6 cellular contexts compared by ENCODE assay signal in genomic region chr12:6970096-6970527, GRCh38.
DNase-seq lines count a peak whose midpoint lies in the region; ATAC-seq lines count a peak whose summit lies in the region.

No MANE protein-coding gene starts in this region.

- peaks cover 51% of the 10 kb centered on the region for H3K4me1 Mint-ChIP-seq in activated naive CD4-positive, alpha-beta T cell treated with anti-CD3 and anti-CD28 coated beads, Interleukin-2, amount 50 U/mL, for 24 hours
- H3K4me1 Mint-ChIP-seq in activated naive CD8-positive, alpha-beta T cell treated with anti-CD3 and anti-CD28 coated beads, Interleukin-2, amount 50 U/mL, for 24 hours, result peaks cover 75% of the 10 kb centered on the region

- peaks cover 34% of the 10 kb centered on the region for H3K36me3 Mint-ChIP-seq in activated naive CD4-positive, alpha-beta T cell treated with anti-CD3 and anti-CD28 coated beads, Interleukin-2, amount 50 U/mL, for 24 hours
- H3K36me3 Mint-ChIP-seq in activated naive CD8-positive, alpha-beta T cell treated with anti-CD3 and anti-CD28 coated beads, Interleukin-2, amount 50 U/mL, for 24 hours (ENCODE audit: low read depth), result peaks cover 76% of the 10 kb centered on the region

- no peaks in the 10 kb centered on the region for H3K27me3 Mint-ChIP-seq in activated naive CD4-positive, alpha-beta T cell treated with anti-CD3 and anti-CD28 coated beads, Interleukin-2, amount 50 U/mL, for 24 hours
- no peaks in the 10 kb centered on the region for H3K27me3 Mint-ChIP-seq in activated naive CD8-positive, alpha-beta T cell treated with anti-CD3 and anti-CD28 coated beads, Interleukin-2, amount 50 U/mL, for 24 hours

- no peaks in the 10 kb centered on the region for H3K27me3 ChIP-seq in muscle layer of colon (ENCODE audit: control insufficient read depth in 1 of 2, insufficient read depth in 2 of 2, low read length in 2 of 2)

- H3K4me1 ChIP-seq in muscle layer of colon (ENCODE audit: insufficient read depth, low read length), result peaks cover 27% of the 10 kb centered on the region

- peak overlapping the region; percentile 99 for H3K4me3 Mint-ChIP-seq in activated naive CD4-positive, alpha-beta T cell treated with anti-CD3 and anti-CD28 coated beads, Interleukin-2, amount 50 U/mL, for 24 hours
- peak overlapping the region; percentile 98 for H3K4me3 Mint-ChIP-seq in activated naive CD8-positive, alpha-beta T cell treated with anti-CD3 and anti-CD28 coated beads, Interleukin-2, amount 50 U/mL, for 24 hours

- H3K36me3 ChIP-seq in muscle layer of colon (ENCODE audit: insufficient read depth, low read length), result peaks cover 57% of the 10 kb centered on the region

- H3K9me3 ChIP-seq in muscle layer of colon (ENCODE audit: low read length), result no peaks in the 10 kb centered on the region

- ATAC-seq in activated naive CD8-positive, alpha-beta T cell treated with anti-CD3 and anti-CD28 coated beads, Interleukin-2, amount 50 U/mL, for 24 hours, result no peak
- ATAC-seq in GM21576 (IDR thresholded peaks at IDR 0.05; ENCODE audit: unreplicated experiment), result no peak

- peak overlapping the region; percentile 94 for H3K27ac ChIP-seq in muscle layer of colon (ENCODE audit: low read depth, low read length)

- DNase-seq in activated naive CD4-positive, alpha-beta T cell (lab: John Stamatoyannopoulos, UW), result no peak
- DNase-seq in activated naive CD8-positive, alpha-beta T cell treated with anti-CD3 and anti-CD28 coated beads, Interleukin-2, amount 50 U/mL, for 24 hours, result no peak
- no peak for DNase-seq in NCI-H2196 treated with DMSO at 0.1 percent for 48 hours (lab: John Stamatoyannopoulos, UW; ENCODE audit: unreplicated experiment)

- H3K4me3 ChIP-seq in muscle layer of colon (ENCODE audit: low read depth in 1 of 2, low read length in 2 of 2), result peak overlapping the region; percentile 97 to 98

- H3K27ac Mint-ChIP-seq in activated naive CD4-positive, alpha-beta T cell treated with anti-CD3 and anti-CD28 coated beads, Interleukin-2, amount 50 U/mL, for 24 hours, result peak overlapping the region; percentile 100
- peak overlapping the region; percentile 99 for H3K27ac Mint-ChIP-seq in activated naive CD8-positive, alpha-beta T cell treated with anti-CD3 and anti-CD28 coated beads, Interleukin-2, amount 50 U/mL, for 24 hours

- H3K9me3 Mint-ChIP-seq in activated naive CD4-positive, alpha-beta T cell treated with anti-CD3 and anti-CD28 coated beads, Interleukin-2, amount 50 U/mL, for 24 hours, result no peaks in the 10 kb centered on the region
- H3K9me3 Mint-ChIP-seq in activated naive CD8-positive, alpha-beta T cell treated with anti-CD3 and anti-CD28 coated beads, Interleukin-2, amount 50 U/mL, for 24 hours, result no peaks in the 10 kb centered on the region

- H3K9ac ChIP-seq in muscle layer of colon (ENCODE audit: low read length), result peak overlapping the region; percentile 90
